In the genomic region with DNA sequence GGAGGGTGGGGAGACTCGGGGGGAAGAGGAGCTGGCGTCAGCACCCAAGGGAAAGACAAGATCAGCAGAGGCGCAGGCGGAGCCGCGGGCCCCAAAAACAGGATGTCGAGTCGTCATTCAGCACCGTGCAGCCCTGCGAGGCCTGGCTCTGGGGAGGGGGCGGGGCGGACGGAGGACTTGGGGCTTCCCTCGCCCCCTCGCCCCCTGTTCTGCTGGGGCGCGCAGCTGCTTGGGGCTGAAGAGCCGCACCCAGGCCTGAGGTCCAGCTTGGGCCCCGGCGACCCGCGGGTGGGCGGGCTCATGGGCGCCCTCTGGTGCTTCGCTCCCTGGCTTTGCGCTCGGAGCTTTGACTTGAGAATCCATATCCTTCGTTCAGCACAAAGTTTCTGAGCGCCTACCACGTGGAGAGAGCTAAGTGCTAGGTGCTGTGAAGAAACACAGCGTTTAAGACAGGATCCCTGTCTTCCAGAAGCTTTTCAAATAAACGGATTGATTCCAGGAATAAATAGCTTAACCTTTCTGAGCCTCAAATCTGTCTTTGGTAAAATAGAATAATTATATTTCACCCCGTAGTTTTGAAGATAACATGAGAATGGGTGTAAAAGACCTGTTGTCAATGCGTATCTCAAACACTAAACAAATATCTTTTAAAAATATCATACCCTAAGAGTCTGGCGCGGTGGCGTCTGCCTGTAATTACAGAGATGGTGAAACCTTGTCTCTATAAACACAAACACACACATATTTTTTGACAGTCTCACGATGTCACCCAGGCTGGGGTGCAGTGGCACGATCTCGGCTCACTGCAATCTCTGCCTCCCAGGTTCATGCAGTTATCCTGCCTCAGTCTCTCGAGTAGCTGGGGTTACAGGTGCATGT, we compare ENCODE assay signal across 8 cellular contexts.
DNase-seq lines count a peak whose midpoint lies in the region; ATAC-seq lines count a peak whose summit lies in the region.

No MANE protein-coding gene starts in this region.

- H3K4me1 Mint-ChIP-seq in stimulated activated memory B cell treated with anti-CD40 and anti-IgM and Interleukin-4, amounts not matched to agents 10 μg/mL and 1 μg/mL and 100 μg/mL, for 72 hours = peaks cover 33% of the 10 kb centered on the region

- H3K27ac Mint-ChIP-seq in stimulated activated memory B cell treated with anti-CD40 and anti-IgM and Interleukin-4, amounts not matched to agents 10 μg/mL and 1 μg/mL and 100 μg/mL, for 72 hours = peak overlapping the region; percentile 87

- no peaks in the 10 kb centered on the region for H3K9me3 Mint-ChIP-seq in stimulated activated memory B cell treated with anti-CD40 and anti-IgM and Interleukin-4, amounts not matched to agents 10 μg/mL and 1 μg/mL and 100 μg/mL, for 72 hours

- peaks cover 21% of the 10 kb centered on the region for H3K36me3 Mint-ChIP-seq in stimulated activated memory B cell treated with anti-CD40 and anti-IgM and Interleukin-4, amounts not matched to agents 10 μg/mL and 1 μg/mL and 100 μg/mL, for 72 hours

- DNase-seq in COLO668 (lab: John Stamatoyannopoulos, UW; ENCODE audit: unreplicated experiment) = peak; percentile 81
- DNase-seq in NCI-H524 (lab: John Stamatoyannopoulos, UW) = peak; percentile 27 to 82
- DNase-seq in activated CD4-positive, alpha-beta T cell treated with anti-CD3 and anti-CD28 coated beads, Interleukin-2, amount 50 U/mL, for 1 hour = peak; percentile 94
- DNase-seq in effector CD4-positive, alpha-beta T cell = peak; percentile 93
- peak; percentile 89 for DNase-seq in medulla oblongata (ENCODE audit: extremely low spot score)

- peak overlapping the region; percentile 75 for H3K4me3 Mint-ChIP-seq in stimulated activated memory B cell treated with anti-CD40 and anti-IgM and Interleukin-4, amounts not matched to agents 10 μg/mL and 1 μg/mL and 100 μg/mL, for 72 hours

- ATAC-seq in GM19328 (IDR thresholded peaks at IDR 0.05; ENCODE audit: unreplicated experiment) = peak; percentile 47
- peak; percentile 43 for ATAC-seq in HG03442 (IDR thresholded peaks at IDR 0.05; ENCODE audit: unreplicated experiment)
- no peak for ATAC-seq in stimulated activated memory B cell treated with anti-CD40 and anti-IgM and Interleukin-4, amounts not matched to agents 10 μg/mL and 1 μg/mL and 100 μg/mL, for 72 hours

- H3K27me3 Mint-ChIP-seq in stimulated activated memory B cell treated with anti-CD40 and anti-IgM and Interleukin-4, amounts not matched to agents 10 μg/mL and 1 μg/mL and 100 μg/mL, for 72 hours = no peaks in the 10 kb centered on the region
